Comparison of ENCODE assay signal across 1 cellular context in the genomic region with DNA sequence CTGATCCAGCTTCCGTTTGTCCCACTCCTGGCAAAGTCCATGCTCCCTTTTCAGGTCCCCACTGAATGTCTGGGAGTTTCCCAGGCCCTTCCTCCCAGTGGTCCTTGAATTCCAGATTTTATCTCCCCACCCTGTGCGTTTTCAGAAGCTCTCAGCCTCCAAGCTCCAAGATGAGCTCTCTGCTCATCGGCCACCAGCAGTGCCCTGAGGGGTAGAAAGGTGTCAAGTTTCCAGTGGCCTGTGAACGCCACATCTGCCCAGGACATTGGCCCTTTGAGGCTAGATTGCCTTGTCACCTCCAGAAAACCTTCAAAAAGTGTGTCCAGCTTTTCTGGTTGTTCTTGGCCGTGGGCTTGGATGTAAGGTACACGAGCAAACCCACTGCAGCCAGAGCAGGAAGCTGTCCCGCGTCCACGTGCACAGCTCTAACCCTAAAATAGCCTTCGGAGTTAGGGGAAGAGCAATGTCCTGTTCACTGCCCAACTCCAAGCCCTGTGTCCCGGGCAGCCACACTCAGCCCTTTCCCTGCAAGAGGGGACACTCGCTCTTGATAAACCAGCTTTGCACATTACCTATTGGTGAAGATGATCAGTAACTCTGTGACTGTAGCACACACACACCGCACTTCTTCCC.
TF ChIP-seq lines count a peak whose summit lies in the region.

No MANE protein-coding gene starts in this region.

TF ChIP-seq in HEK293, 187 proteins besides CTCF, POLR2A, EP300 and RAD21 (continued from another document):
- TF ChIP-seq, protein P1, sequence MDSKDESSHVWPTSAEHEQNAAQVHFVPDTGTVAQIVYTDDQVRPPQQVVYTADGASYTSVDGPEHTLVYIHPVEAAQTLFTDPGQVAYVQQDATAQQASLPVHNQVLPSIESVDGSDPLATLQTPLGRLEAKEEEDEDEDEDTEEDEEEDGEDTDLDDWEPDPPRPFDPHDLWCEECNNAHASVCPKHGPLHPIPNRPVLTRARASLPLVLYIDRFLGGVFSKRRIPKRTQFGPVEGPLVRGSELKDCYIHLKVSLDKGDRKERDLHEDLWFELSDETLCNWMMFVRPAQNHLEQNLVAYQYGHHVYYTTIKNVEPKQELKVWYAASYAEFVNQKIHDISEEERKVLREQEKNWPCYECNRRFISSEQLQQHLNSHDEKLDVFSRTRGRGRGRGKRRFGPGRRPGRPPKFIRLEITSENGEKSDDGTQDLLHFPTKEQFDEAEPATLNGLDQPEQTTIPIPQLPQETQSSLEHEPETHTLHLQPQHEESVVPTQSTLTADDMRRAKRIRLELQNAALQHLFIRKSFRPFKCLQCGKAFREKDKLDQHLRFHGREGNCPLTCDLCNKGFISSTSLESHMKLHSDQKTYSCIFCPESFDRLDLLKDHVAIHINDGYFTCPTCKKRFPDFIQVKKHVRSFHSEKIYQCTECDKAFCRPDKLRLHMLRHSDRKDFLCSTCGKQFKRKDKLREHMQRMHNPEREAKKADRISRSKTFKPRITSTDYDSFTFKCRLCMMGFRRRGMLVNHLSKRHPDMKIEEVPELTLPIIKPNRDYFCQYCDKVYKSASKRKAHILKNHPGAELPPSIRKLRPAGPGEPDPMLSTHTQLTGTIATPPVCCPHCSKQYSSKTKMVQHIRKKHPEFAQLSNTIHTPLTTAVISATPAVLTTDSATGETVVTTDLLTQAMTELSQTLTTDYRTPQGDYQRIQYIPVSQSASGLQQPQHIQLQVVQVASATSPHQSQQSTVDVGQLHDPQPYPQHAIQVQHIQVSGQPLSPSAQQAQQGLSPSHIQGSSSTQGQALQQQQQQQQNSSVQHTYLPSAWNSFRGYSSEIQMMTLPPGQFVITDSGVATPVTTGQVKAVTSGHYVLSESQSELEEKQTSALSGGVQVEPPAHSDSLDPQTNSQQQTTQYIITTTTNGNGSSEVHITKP (tag by site-specific recombination; IDR thresholded peaks at IDR 0.05), result peak; percentile 84
- TF ChIP-seq KLF10 (tag by site-specific recombination; IDR thresholded peaks at IDR 0.05) (no peak), SCRT1 (tag by site-specific recombination; IDR thresholded peaks at IDR 0.05; ENCODE audit: borderline replicate concordance) (no peak)
